In the genomic region with DNA sequence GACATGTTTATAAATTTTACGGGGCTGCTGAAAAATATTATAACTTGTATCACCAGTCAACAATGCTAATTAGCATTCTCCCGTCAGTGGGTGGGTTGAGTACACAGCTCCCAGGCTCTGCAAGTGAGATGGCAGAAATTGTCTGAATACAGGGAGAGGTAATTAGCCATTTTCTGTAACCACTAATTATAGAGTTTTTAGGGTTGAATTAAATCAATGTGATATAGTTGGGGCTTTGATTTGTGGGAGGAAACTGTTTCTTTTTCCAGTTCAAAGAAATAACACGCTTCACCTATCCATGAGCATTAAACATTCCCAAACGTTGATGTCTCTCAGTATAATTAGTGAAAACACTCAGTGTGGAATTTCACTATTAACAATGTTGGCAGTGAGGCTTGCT, we compare ENCODE assay signal across 8 cellular contexts. TPM values are rescaled to one million over a fixed set of nuclear protein-coding genes. Genes with fewer than 3 reads are reported as not detected.
A peak's percentile ranks its signal among the peaks of the same experiment; 100 is the strongest.
DNase-seq lines count a peak whose midpoint lies in the region; ATAC-seq and TF ChIP-seq lines count a peak whose summit lies in the region.

No MANE protein-coding gene starts in this region.

- H3K9me3 ChIP-seq in A673 (ENCODE audit: low read depth, low read length, poor library complexity, severe bottlenecking) (no peaks in the 10 kb centered on the region), mucosa of rectum (ENCODE audit: control insufficient read depth in 2 of 2, low read length in 2 of 2) (no peaks in the 10 kb centered on the region)

- H3K27me3 Mint-ChIP-seq in brain = peaks cover 46% of the 10 kb centered on the region

- no peak for ATAC-seq in HG02970 (IDR thresholded peaks at IDR 0.05; ENCODE audit: low FRiP score, unreplicated experiment)

- H3K27ac ChIP-seq in A673 (ENCODE audit: low read depth, low read length, poor library complexity, severe bottlenecking) = peak overlapping the region; percentile 73
- H3K27ac ChIP-seq in mucosa of rectum (ENCODE audit: low read depth in 2 of 2, low read length in 2 of 2) = peak overlapping the region; percentile 88

- peak overlapping the region in 1 of 2 donors; percentile 85 for H3K9ac ChIP-seq in mucosa of rectum (ENCODE audit: low read depth in 1 of 2, low read length in 2 of 2)

- H3K4me1 ChIP-seq in A673 (ENCODE audit: insufficient read depth, low read length, poor library complexity, severe bottlenecking) (peaks cover 16% of the 10 kb centered on the region), mucosa of rectum (ENCODE audit: control insufficient read depth in 2 of 2, insufficient read depth in 2 of 2, low read length in 2 of 2) (peaks cover 11 to 26% of the 10 kb centered on the region in 2 donors)

- CTCF ChIA-PET in A673 (lab: Charles Lee) = interaction anchor here (0.7 to 1.2 kb wide), 3 partner anchors 8 to 129 kb away, joined by 3 read pairs; no protein-coding TSS in a partner anchor

- H3K36me3 ChIP-seq in A673 (ENCODE audit: insufficient read depth, low read length, poor library complexity, severe bottlenecking) = no peaks in the 10 kb centered on the region
- no peaks in the 10 kb centered on the region for H3K36me3 ChIP-seq in mucosa of rectum (ENCODE audit: control insufficient read depth in 2 of 2, insufficient read depth in 2 of 2, low read length in 2 of 2)

- H3K27me3 ChIP-seq in A673 (replicated peaks; ENCODE audit: insufficient read depth, low read depth, low read length, poor library complexity) (no peaks in the 10 kb centered on the region), mucosa of rectum (ENCODE audit: control insufficient read depth in 2 of 2, insufficient read depth in 2 of 2, low read length in 2 of 2) (no peaks in the 10 kb centered on the region)

- peaks cover 17 to 27% (median 19%) of the 10 kb centered on the region in 5 experiments for H3K9me3 Mint-ChIP-seq in brain

- H3K4me3 ChIP-seq in A673 (ENCODE audit: low read depth, low read length, poor library complexity, severe bottlenecking) (peak overlapping the region; percentile 83), HFF-Myc (replicated peaks; ENCODE audit: low read depth, low read length) (peak overlapping the region; percentile 80), mucosa of rectum (ENCODE audit: low read length in 2 of 2) (peak overlapping the region; percentile 79 to 93)

- TF ChIP-seq CTCF in A673 (conservative IDR thresholded peaks at IDR 0.05; ENCODE audit: low read depth, low read length) = no peak
- TF ChIP-seq CTCF in HFF-Myc (IDR thresholded peaks at IDR 0.05; ENCODE audit: low read depth, low read length, missing control alignments) = no peak
- no peak for TF ChIP-seq CTCF in brain (conservative IDR thresholded peaks at IDR 0.05)

- H3K27ac Mint-ChIP-seq in brain = peak overlapping the region; percentile 64 to 84 (median 73)

- H3K36me3 Mint-ChIP-seq in brain = peaks cover 12% of the 10 kb centered on the region

- TSS peak; percentile 46 for BruUV-seq in A673 (replicated peaks; lab: Mats Ljungman, UMichigan)

- intact Hi-C loops in A673 (cut with micrococcal nuclease; ENCODE audit: unreplicated experiment) = loop anchor here (2.0 kb wide), 1 partner anchor 62 kb away; no protein-coding TSS in a partner anchor

- DNase-seq in A673 (ENCODE audit: low spot score) (no peak), HFF-Myc (ENCODE audit: extremely low read depth, low read depth) (no peak), DMS79 treated with DMSO at 0.1 percent for 48 hours (lab: John Stamatoyannopoulos, UW) (no peak), NOMO-1 treated with dmso at 0.1 percent for 144 hours (lab: John Stamatoyannopoulos, UW; ENCODE audit: unreplicated experiment) (no peak), germinal center (ENCODE audit: low spot score) (no peak)

- POLR2A ChIA-PET in A673 (lab: Charles Lee; ENCODE audit: low non-redundant PET) = no interaction called here

- peaks cover 13% of the 10 kb centered on the region for H3K4me1 Mint-ChIP-seq in brain

- peak overlapping the region; percentile 88 to 93 (median 90) for H3K4me3 Mint-ChIP-seq in brain

RNA-seq across cellular contexts. Expression of a gene that starts 1.4 kb away (rescaled TPM):
- total RNA-seq in A673 (2021) = 19.4 and 20.0 TPM in 2 replicates
- polyA plus RNA-seq in brain (ENCODE audit: insufficient read depth, low read depth, low replicate concordance) = 10.8 TPM
